In genomic region chrX:30610050-30610449, GRCh38 we compare ENCODE assay signal across 28 cellular contexts. TPM values are rescaled to one million over a fixed set of nuclear protein-coding genes. Genes with fewer than 3 reads are reported as not detected.
"Had no signal": no experiment of that assay in that cellular context is flagged by ENCODE, and none has a peak within 500 bp of the region (broad histone marks: within the 10 kb centered on the region; RNA-seq: fewer than 3 reads in every experiment).

No MANE protein-coding gene starts in this region.

- H3K27me3 Mint-ChIP-seq: activated B cell treated with CpG ODN at 0.5 μM for 24 hours; activated CD4-positive, alpha-beta memory T cell treated with anti-CD3 and anti-CD28 coated beads, Interleukin-2, amount 10 ng/mL, durations not matched to agents 7 days and 5 days; activated naive CD4-positive, alpha-beta T cell treated with anti-CD3 and anti-CD28 coated beads, Interleukin-2, amount 10 ng/mL, durations not matched to agents 7 days and 5 days; stimulated activated naive B cell treated with anti-CD40 and anti-IgM and Interleukin-4, amounts not matched to agents 10 μg/mL and 1 μg/mL and 100 μg/mL, for 72 hours had no signal

- H3K9me3 Mint-ChIP-seq: activated B cell treated with CpG ODN at 0.5 μM for 24 hours; activated CD4-positive, alpha-beta memory T cell treated with anti-CD3 and anti-CD28 coated beads, Interleukin-2, amount 10 ng/mL, durations not matched to agents 7 days and 5 days; activated naive CD4-positive, alpha-beta T cell treated with anti-CD3 and anti-CD28 coated beads, Interleukin-2, amount 10 ng/mL, durations not matched to agents 7 days and 5 days; activated T-cell treated with anti-CD3 and anti-CD28 coated beads, Interleukin-2, amount 50 U/mL, for 72 hours; memory B cell; nephron progenitor cell; stimulated activated naive B cell treated with anti-CD40 and anti-IgM and Interleukin-4, amounts not matched to agents 10 μg/mL and 1 μg/mL and 100 μg/mL, for 72 hours; T-helper 1 cell treated with Interleukin-12 subunit alpha and Interleukin-12 subunit beta and Interleukin-4 antibody, amounts not matched to agents 30 μg/mL and 1 μg/mL, for 36 hours had no signal

- H3K4me1 ChIP-seq: body of pancreas, heart right ventricle, sigmoid colon, testis, uterus had no signal

- DNase-seq: activated B cell treated with CpG ODN at 0.5 μM for 24 hours; activated CD4-positive, alpha-beta memory T cell treated with anti-CD3 and anti-CD28 coated beads, Interleukin-2, amount 10 ng/mL, durations not matched to agents 7 days and 5 days; activated CD4-positive, alpha-beta T cell treated with anti-CD3 and anti-CD28 coated beads for 4 hours; activated effector memory CD4-positive, alpha-beta T cell treated with anti-CD3 and anti-CD28 coated beads, Interleukin-2, amount 50 U/mL, for 16 hours; activated naive CD4-positive, alpha-beta T cell treated with anti-CD3 and anti-CD28 coated beads, Interleukin-2, amount 10 ng/mL, durations not matched to agents 7 days and 5 days; activated T-cell treated with anti-CD3 and anti-CD28 coated beads, Interleukin-2, amount 50 U/mL, for 72 hours; body of pancreas; dermis blood vessel endothelial cell; effector CD8-positive, alpha-beta T cell; heart right ventricle; left colon; nephron progenitor cell; posterior cingulate gyrus; retina; sigmoid colon; stimulated activated CD4-positive, alpha-beta T cell treated with anti-CD3 and anti-CD28 coated beads, Interleukin-2, amount 100 ng/mL, for 48 hours; stimulated activated CD8-positive, alpha-beta memory T cell treated with anti-CD3 and anti-CD28 coated beads, Interleukin-4, amount 100 ng/mL, for 48 hours; stimulated activated naive B cell treated with anti-CD40 and anti-IgM and Interleukin-4, amounts not matched to agents 10 μg/mL and 1 μg/mL and 100 μg/mL, for 72 hours; T1000; testis; trophoblast cell; uterus had no signal

- H3K4me3 Mint-ChIP-seq: activated B cell treated with CpG ODN at 0.5 μM for 24 hours; activated CD4-positive, alpha-beta memory T cell treated with anti-CD3 and anti-CD28 coated beads, Interleukin-2, amount 10 ng/mL, durations not matched to agents 7 days and 5 days; activated naive CD4-positive, alpha-beta T cell treated with anti-CD3 and anti-CD28 coated beads, Interleukin-2, amount 10 ng/mL, durations not matched to agents 7 days and 5 days; activated T-cell treated with anti-CD3 and anti-CD28 coated beads, Interleukin-2, amount 50 U/mL, for 72 hours; memory B cell; nephron progenitor cell; stimulated activated naive B cell treated with anti-CD40 and anti-IgM and Interleukin-4, amounts not matched to agents 10 μg/mL and 1 μg/mL and 100 μg/mL, for 72 hours; T-helper 1 cell treated with Interleukin-12 subunit alpha and Interleukin-12 subunit beta and Interleukin-4 antibody, amounts not matched to agents 30 μg/mL and 1 μg/mL, for 36 hours had no signal

- H3K36me3 ChIP-seq: heart right ventricle, sigmoid colon, uterus had no signal

- H3K36me3 Mint-ChIP-seq: activated naive CD4-positive, alpha-beta T cell treated with anti-CD3 and anti-CD28 coated beads, Interleukin-2, amount 10 ng/mL, durations not matched to agents 7 days and 5 days; memory B cell; stimulated activated naive B cell treated with anti-CD40 and anti-IgM and Interleukin-4, amounts not matched to agents 10 μg/mL and 1 μg/mL and 100 μg/mL, for 72 hours had no signal

- H3K4me1 Mint-ChIP-seq: activated B cell treated with CpG ODN at 0.5 μM for 24 hours; activated CD4-positive, alpha-beta memory T cell treated with anti-CD3 and anti-CD28 coated beads, Interleukin-2, amount 10 ng/mL, durations not matched to agents 7 days and 5 days; activated naive CD4-positive, alpha-beta T cell treated with anti-CD3 and anti-CD28 coated beads, Interleukin-2, amount 10 ng/mL, durations not matched to agents 7 days and 5 days; memory B cell; nephron progenitor cell; stimulated activated naive B cell treated with anti-CD40 and anti-IgM and Interleukin-4, amounts not matched to agents 10 μg/mL and 1 μg/mL and 100 μg/mL, for 72 hours had no signal

- H3K27ac Mint-ChIP-seq: activated B cell treated with CpG ODN at 0.5 μM for 24 hours; activated CD4-positive, alpha-beta memory T cell treated with anti-CD3 and anti-CD28 coated beads, Interleukin-2, amount 10 ng/mL, durations not matched to agents 7 days and 5 days; activated naive CD4-positive, alpha-beta T cell treated with anti-CD3 and anti-CD28 coated beads, Interleukin-2, amount 10 ng/mL, durations not matched to agents 7 days and 5 days; activated T-cell treated with anti-CD3 and anti-CD28 coated beads, Interleukin-2, amount 50 U/mL, for 72 hours; memory B cell; nephron progenitor cell; stimulated activated naive B cell treated with anti-CD40 and anti-IgM and Interleukin-4, amounts not matched to agents 10 μg/mL and 1 μg/mL and 100 μg/mL, for 72 hours; T-helper 1 cell treated with Interleukin-12 subunit alpha and Interleukin-12 subunit beta and Interleukin-4 antibody, amounts not matched to agents 30 μg/mL and 1 μg/mL, for 36 hours had no signal

- H3K27me3 ChIP-seq: body of pancreas, heart right ventricle, sigmoid colon, testis, uterus had no signal

- H3K27ac ChIP-seq: body of pancreas, heart right ventricle, sigmoid colon, testis, uterus had no signal

- ATAC-seq: body of pancreas; esophagus mucosa; heart right ventricle; left colon; stimulated activated naive B cell treated with anti-CD40 and anti-IgM and Interleukin-4, amounts not matched to agents 10 μg/mL and 1 μg/mL and 100 μg/mL, for 72 hours had no signal

- H3K4me3 ChIP-seq: body of pancreas, heart right ventricle, sigmoid colon, testis, uterus had no signal

- H3K9me3 ChIP-seq: body of pancreas, heart right ventricle, sigmoid colon, testis, uterus had no signal

RNA-seq across cellular contexts. Expression of gene TASL, which starts 32.5 kb away (rescaled TPM):
- total RNA-seq: dermis blood vessel endothelial cell, fibroblast of villous mesenchyme, myocyte had no signal
- polyA plus RNA-seq: keratinocyte had no signal
